8 cellular contexts compared by ENCODE assay signal in the genomic region with DNA sequence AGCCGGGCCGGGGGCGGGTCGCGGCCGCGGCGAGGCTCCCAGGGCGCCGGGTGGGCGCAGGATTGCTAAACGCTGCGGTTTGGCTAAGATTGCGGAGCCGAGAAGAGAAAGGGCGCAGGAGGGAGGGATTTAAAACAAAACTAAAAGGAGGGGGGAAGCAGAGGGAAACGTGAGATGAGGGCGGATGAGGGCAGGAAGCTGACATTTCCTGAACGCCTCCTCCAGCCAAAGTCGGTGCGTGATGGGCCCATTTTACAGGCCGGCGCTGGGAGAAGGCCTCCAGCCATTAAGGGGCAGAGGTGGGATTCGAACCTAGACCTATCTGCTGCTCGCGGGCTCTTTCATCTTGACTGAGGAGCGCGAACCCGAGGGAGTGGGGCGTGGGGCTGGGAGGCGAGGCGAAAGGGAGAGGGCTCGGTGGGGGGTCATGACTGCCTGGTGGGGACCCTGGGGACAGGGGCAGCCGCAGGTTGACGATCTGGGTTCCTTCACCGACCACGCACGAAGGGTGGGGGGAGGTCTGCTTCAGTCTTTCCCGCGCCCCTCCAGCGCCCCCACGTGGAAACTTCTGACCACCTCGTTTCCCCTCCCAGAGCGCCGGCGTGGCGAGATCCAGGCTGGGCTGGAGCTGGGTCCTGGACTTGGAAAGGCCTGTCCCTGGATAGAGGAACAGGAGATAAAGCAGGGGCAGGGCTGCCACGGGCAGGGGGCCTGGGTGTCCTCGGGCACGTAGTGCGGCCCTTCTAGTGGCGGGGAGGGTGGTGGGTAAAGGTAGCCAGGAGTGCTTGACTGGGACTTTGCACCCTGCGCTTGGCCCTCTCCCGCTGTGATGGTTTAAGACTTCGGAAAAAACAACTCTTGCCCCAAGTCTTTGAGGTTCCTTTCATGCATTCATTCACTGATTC. TPM values are rescaled to one million over a fixed set of nuclear protein-coding genes. Genes with fewer than 3 reads are reported as not detected.
DNase-seq lines count a peak whose midpoint lies in the region; ATAC-seq and TF ChIP-seq lines count a peak whose summit lies in the region.

No MANE protein-coding gene starts in this region.

- no peak overlapping the region for H3K27ac ChIP-seq in RWPE2 (ENCODE audit: poor library complexity, severe bottlenecking)
- peak overlapping the region; percentile 58 for H3K27ac ChIP-seq in osteoblast (ENCODE audit: low read depth, low read length)

- H2AFZ ChIP-seq in osteoblast (ENCODE audit: low read length), result peak overlapping the region; percentile 84

- TF ChIP-seq CTCF in RWPE2 (IDR thresholded peaks at IDR 0.05; ENCODE audit: poor library complexity, severe bottlenecking) (peak; percentile 64), osteoblast (IDR thresholded peaks at IDR 0.05; ENCODE audit: extremely low read depth, low read depth, low read length) (peak; percentile 70)

- H3K9me3 ChIP-seq in HAP-1, result no peaks in the 10 kb centered on the region
- H3K9me3 ChIP-seq in RWPE2 (ENCODE audit: severe bottlenecking), result no peaks in the 10 kb centered on the region
- H3K9me3 ChIP-seq in osteoblast (ENCODE audit: low read depth, low read length), result no peaks in the 10 kb centered on the region

- H3K36me3 ChIP-seq in HAP-1 (replicated peaks), result no peaks in the 10 kb centered on the region
- no peaks in the 10 kb centered on the region for H3K36me3 ChIP-seq in RWPE2 (ENCODE audit: low read depth)
- H3K36me3 ChIP-seq in osteoblast (ENCODE audit: insufficient read depth, low read length), result no peaks in the 10 kb centered on the region

- H3K27me3 ChIP-seq in HAP-1 (ENCODE audit: low read depth), result no peaks in the 10 kb centered on the region
- H3K27me3 ChIP-seq in RWPE2 (ENCODE audit: insufficient read depth, poor library complexity, severe bottlenecking), result peaks cover 19% of the 10 kb centered on the region
- no peaks in the 10 kb centered on the region for H3K27me3 ChIP-seq in osteoblast (ENCODE audit: insufficient read depth, low read length)

- peak; percentile 34; the same call in 2 of the 3 replicates for ATAC-seq in RWPE2 (ENCODE audit: low read depth)
- no peak for ATAC-seq in HG03469 (IDR thresholded peaks at IDR 0.05; ENCODE audit: unreplicated experiment)

- in situ Hi-C loops in HAP-1 (cut with MboI; ENCODE audit: low sequenced_read_pairs), result loop anchor here (5.0 kb wide), 1 partner anchor 279 kb away; no protein-coding TSS in a partner anchor

- H3K4me2 ChIP-seq in osteoblast (ENCODE audit: insufficient read depth, low read length), result peak overlapping the region; percentile 72

- peaks cover 3% of the 10 kb centered on the region; the same call in 1 of the 2 replicates for H3K4me1 ChIP-seq in HAP-1
- no peaks in the 10 kb centered on the region for H3K4me1 ChIP-seq in RWPE2 (ENCODE audit: insufficient read depth, poor library complexity, severe bottlenecking)
- peaks cover 9% of the 10 kb centered on the region for H3K4me1 ChIP-seq in osteoblast (ENCODE audit: insufficient read depth, low read length)

- H3K4me3 ChIP-seq in HAP-1 (peak overlapping the region; percentile 33), RWPE2 (ENCODE audit: severe bottlenecking) (peak overlapping the region; percentile 45), osteoblast (ENCODE audit: insufficient read depth, low read length) (peak overlapping the region; percentile 77)

- H3K79me2 ChIP-seq in osteoblast (ENCODE audit: insufficient read depth, low read length), result no peaks in the 10 kb centered on the region

- DNase-seq in AG08396 (ENCODE audit: low spot score) (peak; percentile 82), HAP-1 (ENCODE audit: low spot score in 2 of 2) (peak; percentile 74 to 94), RWPE2 (ENCODE audit: low spot score) (no peak), activated gamma-delta T cell treated with Interleukin-2 at 50 U/mL for 16 hours (peak; percentile 63), glomerular visceral epithelial cell (ENCODE audit: extremely low spot score) (peak; percentile 69), osteoblast (ENCODE audit: insufficient read length, low spot score, missing footprints) (peak; percentile 97), superior temporal gyrus (ENCODE audit: extremely low spot score) (peak; percentile 24)

- H4K20me1 ChIP-seq in osteoblast (ENCODE audit: insufficient read depth, low read length), result no peaks in the 10 kb centered on the region

RNA-seq across cellular contexts. Expression of a gene that starts 3.8 kb away (rescaled TPM):
- total RNA-seq in osteoblast, result not detected in 2 replicates
